In the genomic region with DNA sequence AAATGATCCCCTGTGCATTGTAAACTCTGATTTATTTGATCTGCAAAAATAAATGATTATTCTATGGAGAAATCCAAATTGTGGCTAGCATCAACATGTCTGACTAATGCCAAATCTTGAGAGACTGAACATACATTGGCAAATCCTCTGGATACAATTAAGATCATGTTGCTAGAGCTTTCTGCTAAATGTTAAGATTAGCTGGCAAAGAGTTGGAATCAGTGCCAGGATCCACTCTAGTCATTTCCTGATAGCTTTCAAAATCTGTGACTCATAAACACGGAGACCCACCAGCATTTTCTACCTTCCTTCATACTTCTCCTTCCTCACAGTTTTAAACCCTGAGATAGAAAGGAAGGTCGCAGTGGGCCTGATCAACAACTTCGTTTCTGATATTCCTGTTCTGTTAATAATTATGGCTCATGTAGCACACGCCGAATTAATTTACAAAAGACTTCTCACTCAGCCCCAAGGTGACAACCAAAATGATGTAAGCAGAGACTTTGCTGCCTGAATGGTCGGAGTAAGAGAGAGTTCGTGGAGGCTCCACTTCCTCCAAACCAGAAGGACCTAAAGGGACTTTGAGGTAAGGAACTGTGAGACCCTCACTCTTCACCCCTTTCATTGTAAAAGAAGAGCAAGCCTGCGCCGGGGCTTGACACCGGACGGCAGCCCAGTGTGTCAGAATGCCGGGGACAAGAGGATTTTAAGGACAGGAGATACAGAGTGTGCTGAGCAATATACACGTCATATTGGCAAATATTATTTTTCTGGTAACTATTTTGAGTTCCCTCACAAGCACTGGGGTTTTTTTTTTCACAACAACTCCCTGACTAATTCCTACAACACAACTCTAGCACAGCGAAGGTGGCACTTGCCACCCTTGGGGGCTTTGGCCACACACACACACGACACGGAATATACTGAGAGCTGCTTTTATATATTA, we compare ENCODE assay signal across 12 cellular contexts. TPM values are rescaled to one million over a fixed set of nuclear protein-coding genes. Genes with fewer than 3 reads are reported as not detected.
DNase-seq lines count a peak whose midpoint lies in the region; ATAC-seq, FAIRE-seq and TF ChIP-seq lines count a peak whose summit lies in the region.
"Had no signal": no experiment of that assay in that cellular context is flagged by ENCODE, and none has a peak within 500 bp of the region (broad histone marks: within the 10 kb centered on the region; RNA-seq: fewer than 3 reads in every experiment).

No MANE protein-coding gene starts in this region.

- CTCF ChIA-PET in AG04450 (lab: Charles Lee), result no interaction called here

- no peak for FAIRE-seq in kidney (lab: Jason Lieb, UNC)
- FAIRE-seq: GM12878 had no signal

- peak overlapping the region in 4 of 5 experiments; percentile 2 to 88 (median 44) for H3K27ac Mint-ChIP-seq in brain

- H3K27me3 ChIP-seq in AG04450 (ENCODE audit: control insufficient read depth, insufficient read depth, low read length), result no peaks in the 10 kb centered on the region

- DNase-seq in AG04450 (ENCODE audit: low read depth, low spot score) (peak; percentile 74), HS-5 (ENCODE audit: low read depth) (peak; percentile 97), kidney tubule cell (ENCODE audit: low spot score) (peak; percentile 61), Ammon's horn (ENCODE audit: low spot score) (no peak), Right ventricle myocardium superior (no peak), kidney (no peak), NCI-H748 (lab: John Stamatoyannopoulos, UW; ENCODE audit: unreplicated experiment) (no peak)
- DNase-seq: NCI-H1105 treated with DMSO at 0.1 percent for 48 hours; stimulated activated CD8-positive, alpha-beta memory T cell treated with anti-CD3 and anti-CD28 coated beads, Interleukin-4, amount 100 ng/mL, for 48 hours had no signal

- H3K4me3 Mint-ChIP-seq in brain, result peak overlapping the region in 1 of 5 experiments; percentile 14

- POLR2A ChIA-PET in AG04450 (lab: Yijun Ruan, JAX), result interaction anchor here (1.5 to 2.2 kb wide), 3 partner anchors 20 to 32 kb away, joined by 3 to 11 read pairs (median 5); no protein-coding TSS in a partner anchor

- no peaks in the 10 kb centered on the region for H3K4me1 ChIP-seq in kidney (ENCODE audit: control insufficient read depth in 1 of 2, insufficient read depth in 1 of 2, low read depth in 1 of 2, low read length in 2 of 2)

- H3K27ac ChIP-seq in AG04450 (ENCODE audit: low read depth, low read length), result peak overlapping the region; percentile 62
- H3K27ac ChIP-seq in kidney (ENCODE audit: low read depth in 2 of 2, low read length in 2 of 2), result no peak overlapping the region
- H3K27ac ChIP-seq: cardiac muscle cell had no signal

- H3K36me3 ChIP-seq in kidney (ENCODE audit: control insufficient read depth in 1 of 2, insufficient read depth in 2 of 2, low read length in 2 of 2), result no peaks in the 10 kb centered on the region
- H3K36me3 ChIP-seq: cardiac muscle cell had no signal

- H3K9me3 ChIP-seq in AG04450 (ENCODE audit: control insufficient read depth, insufficient read depth, low read length) (no peaks in the 10 kb centered on the region), kidney (ENCODE audit: control insufficient read depth in 1 of 2, low read length in 2 of 2) (no peaks in the 10 kb centered on the region)

- H3K4me3 ChIP-seq in AG04450 (ENCODE audit: low read depth, low read length), result no peak overlapping the region
- H3K4me3 ChIP-seq in kidney (ENCODE audit: low read length in 2 of 2), result no peak overlapping the region
- H3K4me3 ChIP-seq: cardiac muscle cell, GM12878 had no signal

- no peak for ATAC-seq in Right ventricle myocardium superior (ENCODE audit: poor library complexity)
- ATAC-seq: GM12878 had no signal

- H3K9ac ChIP-seq in kidney (ENCODE audit: low read length in 2 of 2), result no peak overlapping the region

- H3K9me3 Mint-ChIP-seq in brain, result no peaks in the 10 kb centered on the region

- no peaks in the 10 kb centered on the region for H3K27me3 Mint-ChIP-seq in brain

- TF ChIP-seq CTCF in AG04450 (IDR thresholded peaks at IDR 0.05; ENCODE audit: low read depth, low read length), result no peak
- no peak for TF ChIP-seq CTCF in brain (conservative IDR thresholded peaks at IDR 0.05)
- no peak for TF ChIP-seq CTCF in kidney (IDR thresholded peaks at IDR 0.05; ENCODE audit: borderline replicate concordance, extremely low read depth, insufficient read depth)

- intact Hi-C loops in Right ventricle myocardium superior (cut with DNase I), result no loop called here
- intact Hi-C loops in kidney (cut with DNase I), result no loop called here

- peaks cover 15% of the 10 kb centered on the region for H3K4me1 Mint-ChIP-seq in brain

- peaks cover 51% of the 10 kb centered on the region for H3K36me3 Mint-ChIP-seq in brain

RNA-seq across cellular contexts. Expression of gene SERPINH1, which starts 42.0 kb away (rescaled TPM):
- polyA plus RNA-seq in AG04450 (2011; rRNA removed) (881 and 1,147 TPM in 2 replicates), brain (ENCODE audit: insufficient read depth, low read depth, low replicate concordance) (53.2 TPM), kidney (ENCODE audit: insufficient read depth, low read depth, low replicate concordance) (81.1 TPM)
- polyA minus RNA-seq in AG04450 (2011; rRNA and poly(A)+ RNA removed), result 437 and 536 TPM in 2 replicates
- total RNA-seq in Right ventricle myocardium superior (54.0 TPM), kidney (104 TPM)

Comparison
In these comparisons a context has a peak if more than half of its experiments do, and no peak if none do; other contexts are left out.
1. DNase-seq: peak in AG04450 (single experiment), HS-5 (single experiment) and kidney tubule cell (single experiment); none in Ammon's horn (single experiment), Right ventricle myocardium superior (single experiment), kidney (single experiment) and NCI-H748 (single experiment).
2. RNA of gene SERPINH1, which starts 42.0 kb away (polyA plus RNA-seq): 881 to 1,147 TPM in AG04450; 81.1 TPM in kidney (single experiment) and 53.2 TPM in brain (single experiment); every median in the first group is over 10 times any median in the second.